Comparison of ENCODE assay signal across 8 cellular contexts in the genomic region with DNA sequence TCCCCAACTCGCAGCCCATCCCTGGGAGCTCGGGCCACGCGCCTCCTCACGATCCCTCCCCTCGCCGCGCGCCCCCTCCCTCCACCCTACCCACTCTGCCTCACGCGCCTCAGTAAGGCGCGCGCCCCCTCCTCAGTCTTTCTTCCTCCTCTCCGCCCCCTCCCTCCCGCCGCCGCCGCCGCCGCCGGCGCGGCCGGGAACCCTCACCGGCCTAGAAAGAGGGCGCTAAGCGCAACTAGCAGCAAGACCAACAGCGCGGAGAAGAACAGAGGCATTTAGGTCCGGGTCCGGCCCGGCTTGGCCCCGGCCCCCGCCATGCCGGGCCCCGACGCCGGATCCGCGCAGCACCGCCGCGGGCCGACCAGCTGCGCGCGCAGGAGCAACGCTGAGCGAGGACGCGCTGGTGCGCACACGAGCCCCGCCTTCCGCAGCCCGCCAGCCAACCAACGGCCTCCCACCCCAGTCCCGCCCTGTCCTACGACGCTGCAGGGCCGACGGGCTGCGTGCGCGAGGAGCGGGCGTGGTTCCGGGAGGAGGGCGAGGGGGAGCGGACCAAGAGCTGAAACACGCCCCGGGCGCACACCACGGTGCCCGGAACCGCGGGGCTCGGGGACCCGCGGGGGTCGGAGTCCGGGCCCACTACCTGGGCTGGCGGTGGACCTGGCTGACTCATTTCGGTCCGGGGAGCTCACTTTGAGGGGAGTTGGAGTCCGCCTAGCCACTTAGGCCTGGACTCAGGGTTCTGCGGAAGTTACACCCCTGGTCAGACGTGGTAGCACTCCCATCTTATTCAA. TPM values are rescaled to one million over a fixed set of nuclear protein-coding genes. Genes with fewer than 3 reads are reported as not detected.
A peak's percentile ranks its signal among the peaks of the same experiment; 100 is the strongest.
DNase-seq lines count a peak whose midpoint lies in the region; ATAC-seq, FAIRE-seq and TF ChIP-seq lines count a peak whose summit lies in the region.

TSS of gene BLTP2 (minus strand) at position 377 of the 794 bp plus-strand sequence. CDS start at position 275, 102 bp downstream.

- peak; percentile 90 for DNase-seq in NCI-H2029 (lab: John Stamatoyannopoulos, UW)
- DNase-seq in T-helper 22 cell (ENCODE audit: low read depth), result peak; percentile 94
- peak; percentile 85 for DNase-seq in astrocyte (ENCODE audit: low read depth)
- DNase-seq in hepatic stellate cell (ENCODE audit: low spot score), result peak; percentile 98
- peak; percentile 82 for DNase-seq in renal cortical epithelial cell (ENCODE audit: low read depth)
- peak; percentile 98 to 99 for DNase-seq in aorta

- H3K9ac ChIP-seq in astrocyte (ENCODE audit: low read length), result peak within 1 kb of the TSS; percentile 82

- ATAC-seq in GM18502 (IDR thresholded peaks at IDR 0.05; ENCODE audit: poor library complexity, unreplicated experiment), result peak; percentile 92
- peak; percentile 86 for ATAC-seq in HG02943 (IDR thresholded peaks at IDR 0.05; ENCODE audit: low read depth, unreplicated experiment)
- peak; percentile 99 for ATAC-seq in aorta (ENCODE audit: low FRiP score)

- peak within 1 kb of the TSS; percentile 78 for H3K27ac ChIP-seq in astrocyte (ENCODE audit: low read depth, low read length)
- peak within 1 kb of the TSS; percentile 43 to 87 for H3K27ac ChIP-seq in aorta (ENCODE audit: low read depth in 1 of 2, low read length in 2 of 2)

- no peak for TF ChIP-seq CTCF in astrocyte (IDR thresholded peaks at IDR 0.05; ENCODE audit: insufficient read depth, low read depth, low read length)

- H3K27me3 Mint-ChIP-seq in astrocyte (ENCODE audit: low read depth, unreplicated experiment), result no peaks in the 10 kb centered on the region

- intact Hi-C loops in aorta (cut with DNase I), result no loop called here

- H3K36me3 ChIP-seq in astrocyte (ENCODE audit: insufficient read depth, low read length), result peaks cover 37% of the 10 kb centered on the region
- H3K36me3 ChIP-seq in aorta (ENCODE audit: control insufficient read depth in 1 of 2, insufficient read depth in 2 of 2, low read length in 1 of 2), result peaks cover 0 to 7% of the 10 kb centered on the region in 2 donors

- H3K4me1 ChIP-seq in astrocyte (ENCODE audit: insufficient read depth, low read length) (peaks cover 12% of the 10 kb centered on the region), aorta (ENCODE audit: control insufficient read depth in 1 of 2, insufficient read depth in 2 of 2, low read length in 2 of 2) (no peaks in the 10 kb centered on the region)

- 0 to 1% methylated on average over 60 to 89 of the region's 89 CpGs for WGBS in aorta, 2 donors

- no peaks in the 10 kb centered on the region for H3K9me3 Mint-ChIP-seq in astrocyte (ENCODE audit: unreplicated experiment)

- H3K27me3 ChIP-seq in astrocyte (ENCODE audit: insufficient read depth, low read length) (no peaks in the 10 kb centered on the region), aorta (ENCODE audit: control insufficient read depth in 1 of 2, insufficient read depth in 2 of 2, low read length in 1 of 2) (no peaks in the 10 kb centered on the region)

- H3K79me2 ChIP-seq in astrocyte (ENCODE audit: insufficient read depth, low read length), result peaks cover 35% of the 10 kb centered on the region

- peaks cover 29% of the 10 kb centered on the region for H4K20me1 ChIP-seq in astrocyte (ENCODE audit: insufficient read depth, low read length)

- peaks cover 10% of the 10 kb centered on the region for H3K36me3 Mint-ChIP-seq in astrocyte (ENCODE audit: low read depth, unreplicated experiment)

- peak within 1 kb of the TSS; percentile 84 for H3K27ac Mint-ChIP-seq in astrocyte (ENCODE audit: unreplicated experiment)

- no peak for FAIRE-seq in astrocyte (lab: Jason Lieb, UNC)

- H3K9me3 ChIP-seq in astrocyte (ENCODE audit: insufficient read depth, low read depth, low read length) (no peaks in the 10 kb centered on the region), aorta (ENCODE audit: control insufficient read depth, low read length) (no peaks in the 10 kb centered on the region)

- peak within 1 kb of the TSS; percentile 77 for H3K4me3 ChIP-seq in astrocyte (ENCODE audit: insufficient read depth, low read depth, low read length)
- peak within 1 kb of the TSS; percentile 86 to 89 for H3K4me3 ChIP-seq in aorta (ENCODE audit: low read length in 2 of 2)

- H3K4me3 Mint-ChIP-seq in astrocyte (ENCODE audit: unreplicated experiment), result peak within 1 kb of the TSS; percentile 93

- peak within 1 kb of the TSS; percentile 83 for H2AFZ ChIP-seq in astrocyte (ENCODE audit: low read depth, low read length)

- peaks cover 12% of the 10 kb centered on the region for H3K4me1 Mint-ChIP-seq in astrocyte (ENCODE audit: low read depth, unreplicated experiment)

- H3K4me2 ChIP-seq in astrocyte (ENCODE audit: low read length), result peak within 1 kb of the TSS; percentile 98

RNA-seq across cellular contexts. Expression of gene BLTP2, which starts in this region (rescaled TPM):
- total RNA-seq in astrocyte, result 131 and 133 TPM in 2 replicates
- total RNA-seq in renal cortical epithelial cell, result 182 and 259 TPM in 2 replicates
- total RNA-seq in aorta, result 100 to 1,000 TPM; 100 to 135 TPM
- polyA plus RNA-seq in aorta, result 10 to 100 TPM; 27.7 to 27.8 TPM

Comparison
In these comparisons a context has a peak if more than half of its experiments do, and no peak if none do; other contexts are left out.
1. Peak in every context shown above with its lines: DNase-seq, ATAC-seq, H3K4me3 ChIP-seq and H3K27ac ChIP-seq.